7 cellular contexts compared by ENCODE assay signal in genomic region chr4:144355809-144356757, GRCh38.
DNase-seq lines count a peak whose midpoint lies in the region; ATAC-seq and TF ChIP-seq lines count a peak whose summit lies in the region.

No MANE protein-coding gene starts in this region.

- H3K9ac ChIP-seq in iPS-18a (ENCODE audit: low read length), result peak overlapping the region; percentile 48

- in situ Hi-C loops in GM13977 (cut with MboI; ENCODE audit: low pct_unique_long_range_greater_than_20kb, low sequenced_read_pairs, unreplicated experiment), result no loop called here

- peak; percentile 31 for TF ChIP-seq CTCF in GM13977 (IDR thresholded peaks at IDR 0.05; ENCODE audit: extremely low read depth, insufficient read depth, missing control alignments)

- peak overlapping the region; percentile 73 for H3K27ac ChIP-seq in iPS-18a (ENCODE audit: low read length)

- ATAC-seq in GM21717 (IDR thresholded peaks at IDR 0.05; ENCODE audit: unreplicated experiment), result peak; percentile 93

- H3K9me3 ChIP-seq in iPS-18a (ENCODE audit: control insufficient read depth, low read depth, low read length), result no peaks in the 10 kb centered on the region

- DNase-seq in GM13977 (ENCODE audit: low spot score) (peak; percentile 17), HPDE6-E6E7 (ENCODE audit: extremely low spot score) (peak; percentile 50), UCSD-AML1 (lab: John Stamatoyannopoulos, UW; ENCODE audit: unreplicated experiment) (peak; percentile 23), NCI-H510A treated with DMSO at 0.1 percent for 48 hours (lab: John Stamatoyannopoulos, UW) (no peak), GOT3 (lab: John Stamatoyannopoulos, UW) (no peak)

- no peaks in the 10 kb centered on the region for H3K36me3 ChIP-seq in iPS-18a (ENCODE audit: control insufficient read depth, low read depth, low read length)

- H3K4me3 ChIP-seq in iPS-18a (ENCODE audit: low read length), result peak overlapping the region; percentile 42

- H3K27me3 ChIP-seq in iPS-18a (ENCODE audit: control insufficient read depth, insufficient read depth, low read length), result no peaks in the 10 kb centered on the region

- peaks cover 43% of the 10 kb centered on the region for H3K4me1 ChIP-seq in iPS-18a (ENCODE audit: control insufficient read depth, low read depth, low read length)

Comparison
In these comparisons a context has a peak if more than half of its experiments do, and no peak if none do; other contexts are left out.
1. DNase-seq: peak in GM13977 (single experiment), HPDE6-E6E7 (single experiment) and UCSD-AML1 (single experiment); none in NCI-H510A treated with DMSO at 0.1 percent for 48 hours (single experiment) and GOT3 (single experiment).